8 cellular contexts compared by ENCODE assay signal in the genomic region with DNA sequence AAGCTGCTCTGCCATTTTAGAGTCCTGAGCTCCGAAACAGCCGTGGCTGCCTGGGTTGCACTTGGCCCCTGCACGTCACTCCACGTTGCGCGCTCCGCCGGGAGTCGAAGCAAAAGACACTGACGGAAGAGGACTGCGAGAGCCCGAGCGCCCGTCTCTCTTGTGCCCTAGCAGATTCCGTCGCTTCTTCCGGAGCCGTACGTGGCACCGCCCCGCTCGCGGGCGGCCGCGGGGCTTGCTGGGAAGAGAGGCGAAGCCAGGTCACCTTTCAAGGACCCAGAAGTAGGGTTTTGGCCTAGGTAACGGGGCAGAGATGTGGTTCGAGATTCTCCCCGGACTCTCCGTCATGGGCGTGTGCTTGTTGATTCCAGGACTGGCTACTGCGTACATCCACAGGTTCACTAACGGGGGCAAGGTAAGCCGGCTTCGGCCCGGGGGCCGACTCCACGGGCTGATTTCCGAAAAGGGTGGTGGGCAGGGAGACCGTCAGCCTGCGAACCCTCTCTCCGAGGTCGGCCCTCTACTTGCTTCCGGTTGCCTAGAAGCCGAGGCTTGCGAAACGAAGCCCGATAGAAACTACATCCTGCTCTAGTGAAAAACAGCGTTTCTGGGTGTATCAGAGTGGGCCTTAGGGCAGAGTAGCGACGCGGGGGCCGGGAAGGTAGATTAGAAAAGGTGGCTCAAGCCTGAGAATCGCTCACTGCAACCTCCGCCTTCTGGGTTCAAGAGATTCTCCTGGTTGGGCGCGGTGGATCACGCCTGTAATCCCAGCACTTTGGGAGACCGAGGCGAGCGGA. TPM values are rescaled to one million over a fixed set of nuclear protein-coding genes. Genes with fewer than 3 reads are reported as not detected.
DNase-seq lines count a peak whose midpoint lies in the region; ATAC-seq and TF ChIP-seq lines count a peak whose summit lies in the region.

NDUFA1 (plus strand) TSS at position 234 of the 797 bp plus-strand sequence; CDS start at position 314, 80 bp downstream.
RNF113A (minus strand) TSS at position 135 of the 797 bp plus-strand sequence; CDS start at position 15, 120 bp downstream.

- peaks cover 18% of the 10 kb centered on the region for H3K4me1 Mint-ChIP-seq in activated naive CD8-positive, alpha-beta T cell (ENCODE audit: low read depth)
- peaks cover 18% of the 10 kb centered on the region for H3K4me1 Mint-ChIP-seq in osteocyte (ENCODE audit: unreplicated experiment)

- under 1% methylated on average over 62 of the region's 62 CpGs for WGBS in thymus

- no peaks in the 10 kb centered on the region for H3K36me3 ChIP-seq in thymus (ENCODE audit: control insufficient read depth, insufficient read depth)

- peak within 1 kb of the TSS; percentile 100 for H3K4me3 Mint-ChIP-seq in activated naive CD8-positive, alpha-beta T cell
- peak within 1 kb of the TSS; percentile 97 for H3K4me3 Mint-ChIP-seq in osteocyte (ENCODE audit: unreplicated experiment)

- peaks cover 4% of the 10 kb centered on the region for H3K4me1 ChIP-seq in thymus (ENCODE audit: control insufficient read depth, insufficient read depth, low read length)

- no peaks in the 10 kb centered on the region for H3K27me3 Mint-ChIP-seq in activated naive CD8-positive, alpha-beta T cell
- no peaks in the 10 kb centered on the region for H3K27me3 Mint-ChIP-seq in osteocyte (ENCODE audit: unreplicated experiment)

- H3K27ac Mint-ChIP-seq in activated naive CD8-positive, alpha-beta T cell: peak within 1 kb of the TSS; percentile 99
- peak within 1 kb of the TSS; percentile 96 for H3K27ac Mint-ChIP-seq in osteocyte (ENCODE audit: unreplicated experiment)

- H3K9me3 Mint-ChIP-seq in activated naive CD8-positive, alpha-beta T cell (ENCODE audit: low read depth): no peaks in the 10 kb centered on the region
- no peaks in the 10 kb centered on the region for H3K9me3 Mint-ChIP-seq in osteocyte (ENCODE audit: unreplicated experiment)

- H3K4me3 ChIP-seq in thymus (ENCODE audit: low read length): peak within 1 kb of the TSS; percentile 74

- POLR2A ChIA-PET in GM10248 (lab: Yijun Ruan, JAX): interaction anchor here (1.3 to 2.6 kb wide), 3 partner anchors 19 to 82 kb away, joined by 3 to 17 read pairs (median 6); partner anchors contain the start of genes RPL39 and UPF3B

- DNase-seq in GM10248 (ENCODE audit: extremely low spot score) (peak; percentile 84), NCI-H1092 (lab: John Stamatoyannopoulos, UW) (peak; percentile 81), SKM-1 treated with dmso at 0.1 percent for 144 hours (lab: John Stamatoyannopoulos, UW; ENCODE audit: unreplicated experiment) (peak; percentile 82), glomerular visceral epithelial cell (ENCODE audit: extremely low spot score) (peak; percentile 86), osteocyte (ENCODE audit: extremely low spot score, unreplicated experiment) (peak; percentile 92)

- CTCF ChIA-PET in GM10248 (lab: Yijun Ruan, JAX): interaction anchor here (2.5 kb wide), 1 partner anchor 13 kb away, joined by 8 read pairs; no protein-coding TSS in a partner anchor

- no peaks in the 10 kb centered on the region for H3K27me3 ChIP-seq in thymus (ENCODE audit: control insufficient read depth, insufficient read depth)

- TF ChIP-seq CTCF in GM10248 (IDR thresholded peaks at IDR 0.05; ENCODE audit: control extremely low read depth, extremely low read depth, low read depth, missing control alignments) (no peak), osteocyte (IDR thresholded peaks at IDR 0.05) (no peak)

- H3K36me3 Mint-ChIP-seq in activated naive CD8-positive, alpha-beta T cell: no peaks in the 10 kb centered on the region
- peaks cover 6% of the 10 kb centered on the region for H3K36me3 Mint-ChIP-seq in osteocyte (ENCODE audit: unreplicated experiment)

- no peaks in the 10 kb centered on the region for H3K9me3 ChIP-seq in thymus (ENCODE audit: control insufficient read depth)

- ATAC-seq in HG02588 (IDR thresholded peaks at IDR 0.05; ENCODE audit: unreplicated experiment): peak; percentile 90

- H3K27ac ChIP-seq in thymus (ENCODE audit: low read depth): peak within 1 kb of the TSS; percentile 98

RNA-seq across cellular contexts. Expression of gene NDUFA1, which starts in this region (rescaled TPM):
- 85.4 and 87.8 TPM in 2 replicates for total RNA-seq in osteocyte
- polyA plus RNA-seq in thymus: 120 TPM

RNA-seq across cellular contexts. Expression of gene RNF113A, which starts in this region (rescaled TPM):
- total RNA-seq in osteocyte: 13.3 and 13.5 TPM in 2 replicates
- polyA plus RNA-seq in thymus: 34.3 TPM

Comparison
In these comparisons a context has a peak if more than half of its experiments do, and no peak if none do; other contexts are left out.
1. Peak in every context shown above with its lines: DNase-seq, ATAC-seq, H3K4me3 ChIP-seq and H3K27ac ChIP-seq.